12 cellular contexts compared by ENCODE assay signal in the genomic region with DNA sequence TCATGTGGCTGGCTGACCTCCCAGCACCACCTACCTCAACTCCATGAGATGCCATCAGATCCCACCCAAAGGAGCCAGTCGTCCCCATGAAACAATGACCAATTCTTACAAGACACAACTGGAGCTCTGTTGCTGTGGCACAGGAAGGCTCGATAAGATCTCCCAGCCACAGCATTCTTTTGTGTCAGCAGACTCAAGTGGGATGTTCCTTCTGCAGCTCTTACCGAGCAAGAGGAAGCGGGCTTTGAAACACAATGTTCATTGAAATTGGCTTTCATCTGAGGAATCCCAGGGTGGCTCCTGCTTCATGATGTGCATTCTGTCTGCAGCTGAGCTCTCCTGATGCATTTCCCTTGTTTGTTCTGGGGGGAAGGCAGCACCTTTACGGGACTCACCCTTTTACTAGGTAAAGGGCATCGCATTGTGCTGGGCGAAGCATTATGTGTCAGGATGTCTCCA.
DNase-seq lines count a peak whose midpoint lies in the region; ATAC-seq and TF ChIP-seq lines count a peak whose summit lies in the region.
"Had no signal": no experiment of that assay in that cellular context is flagged by ENCODE, and none has a peak within 500 bp of the region (broad histone marks: within the 10 kb centered on the region; RNA-seq: fewer than 3 reads in every experiment).

No MANE protein-coding gene starts in this region.

- H2AK5ac ChIP-seq in neuronal stem cell (ENCODE audit: low read depth, low read length), result no peak overlapping the region

- TF ChIP-seq CTCF in fibroblast of pulmonary artery (IDR thresholded peaks at IDR 0.05; ENCODE audit: low read length, missing control alignments), result no peak

- no peak overlapping the region for H2BK5ac ChIP-seq in neuronal stem cell (ENCODE audit: low read length)

- H2BK120ac ChIP-seq in neuronal stem cell (ENCODE audit: low read depth, low read length), result no peak overlapping the region

- no peak for TF ChIP-seq POLR2A in GM18505 (IDR thresholded peaks at IDR 0.05; ENCODE audit: borderline replicate concordance, extremely low read depth, insufficient read depth, insufficient read length)

- H3K9me3 ChIP-seq in neuronal stem cell (replicated peaks in 1 of 2; ENCODE audit: control insufficient read depth in 2 of 2, insufficient read depth in 1 of 2, low read depth in 1 of 2, low read length in 2 of 2), result no peaks in the 10 kb centered on the region

- H2BK12ac ChIP-seq in neuronal stem cell (ENCODE audit: low read length), result no peak overlapping the region

- no peak overlapping the region for H3K27ac ChIP-seq in neuronal stem cell (replicated peaks; ENCODE audit: low read length)

- WGBS in neuronal stem cell (ENCODE audit: extremely low coverage in 2 of 2, insufficient read length in 2 of 2, insufficient replicate concordance in 1 of 2), 2 donors, result no CpG with 5 or more reads among the region's 7 CpGs

- no peak overlapping the region for H4K91ac ChIP-seq in neuronal stem cell (ENCODE audit: low read depth, low read length, poor library complexity)

- H3K4me1 ChIP-seq in neuronal stem cell (ENCODE audit: control insufficient read depth in 2 of 2, insufficient read depth in 1 of 2, low read depth in 1 of 2, low read length in 2 of 2), result peaks cover 0 to 4% of the 10 kb centered on the region in 2 donors

- ATAC-seq in GM18505 (IDR thresholded peaks at IDR 0.05; ENCODE audit: unreplicated experiment), result no peak
- no peak for ATAC-seq in GM18517 (IDR thresholded peaks at IDR 0.05; ENCODE audit: unreplicated experiment)
- ATAC-seq: natural killer cell had no signal

- H4K8ac ChIP-seq in neuronal stem cell (ENCODE audit: low read depth, low read length), result no peak overlapping the region

- H3K4me2 ChIP-seq in neuronal stem cell (ENCODE audit: insufficient read depth, low read length, poor library complexity, severe bottlenecking), result no peak overlapping the region

- peak overlapping the region; percentile 44 for H3K18ac ChIP-seq in neuronal stem cell (ENCODE audit: low read length)

- H2AFZ ChIP-seq in neuronal stem cell (ENCODE audit: low read length), result no peak overlapping the region

- no peaks in the 10 kb centered on the region for H3K36me3 ChIP-seq in neuronal stem cell (replicated peaks in 1 of 2; ENCODE audit: control insufficient read depth in 2 of 2, insufficient read depth in 2 of 2, low read length in 2 of 2)

- H3K9ac ChIP-seq in neuronal stem cell (ENCODE audit: low read depth, low read length, poor library complexity), result no peak overlapping the region

- H3K4me3 ChIP-seq in fibroblast of pulmonary artery (replicated peaks; ENCODE audit: low read depth, low read length) (no peak overlapping the region), neuronal stem cell (ENCODE audit: low read length in 2 of 2) (no peak overlapping the region)

- H3K14ac ChIP-seq in neuronal stem cell (ENCODE audit: low read length), result no peak overlapping the region

- H3K4ac ChIP-seq in neuronal stem cell (ENCODE audit: low read length), result no peak overlapping the region

- no peaks in the 10 kb centered on the region for H3K79me1 ChIP-seq in neuronal stem cell (ENCODE audit: low read depth, low read length)

- no peaks in the 10 kb centered on the region for H3K27me3 ChIP-seq in neuronal stem cell (ENCODE audit: control insufficient read depth in 3 of 3, insufficient read depth in 3 of 3, low read depth in 1 of 3, low read length in 3 of 3)

- no peak overlapping the region for H2BK15ac ChIP-seq in neuronal stem cell (ENCODE audit: low read length)

- peak; percentile 35 for DNase-seq in DMS153 (lab: John Stamatoyannopoulos, UW)
- peak; percentile 21 for DNase-seq in SW480 (ENCODE audit: low spot score)
- peak; percentile 74 for DNase-seq in fibroblast of pulmonary artery (ENCODE audit: low read depth)
- no peak for DNase-seq in neuronal stem cell (ENCODE audit: low spot score)
- DNase-seq in NCI-H2171 (lab: John Stamatoyannopoulos, UW), result no peak
- no peak for DNase-seq in NCI-H510A treated with DMSO at 0.1 percent for 48 hours (lab: John Stamatoyannopoulos, UW)
- DNase-seq: activated CD4-positive, alpha-beta T cell treated with anti-CD3 and anti-CD28 coated beads, Interleukin-2, amount 50 U/mL, for 48 hours; natural killer cell; NCI-H1694; stimulated activated CD4-positive, alpha-beta T cell treated with anti-CD3 and anti-CD28 coated beads, Interleukin-4, amount 100 ng/mL, for 24 hours had no signal

- H3K23ac ChIP-seq in neuronal stem cell (ENCODE audit: low read depth, low read length, poor library complexity), result peak overlapping the region; percentile 67

Comparison
In these comparisons a context has a peak if more than half of its experiments do, and no peak if none do; other contexts are left out.
1. DNase-seq: peak in DMS153 (single experiment), SW480 (single experiment) and fibroblast of pulmonary artery (single experiment); none in neuronal stem cell (single experiment), NCI-H2171 (single experiment) and NCI-H510A treated with DMSO at 0.1 percent for 48 hours (single experiment).